Comparison of ENCODE assay signal across 22 cellular contexts in genomic region chr3:61715886-61716527, GRCh38.
DNase-seq lines count a peak whose midpoint lies in the region; ATAC-seq and TF ChIP-seq lines count a peak whose summit lies in the region.
"Had no signal": no experiment of that assay in that cellular context is flagged by ENCODE, and none has a peak within 500 bp of the region (broad histone marks: within the 10 kb centered on the region; RNA-seq: fewer than 3 reads in every experiment).

No MANE protein-coding gene starts in this region.

- peak; percentile 17 for DNase-seq in A673 (ENCODE audit: low spot score)
- DNase-seq in DMS79 (lab: John Stamatoyannopoulos, UW), result peak; percentile 4
- DNase-seq in NCI-H187 (lab: John Stamatoyannopoulos, UW), result peak; percentile 2 to 7
- no peak for DNase-seq in WTC11 (ENCODE audit: low spot score)
- DNase-seq in foreskin fibroblast, result no peak
- DNase-seq in brain microvascular endothelial cell, result no peak
- no peak for DNase-seq in CD8-positive, alpha-beta memory T cell
- no peak for DNase-seq in sigmoid colon
- DNase-seq: AML-193, GF-D8, MM.1S, NCI-H1105 treated with DMSO at 0.1 percent for 48 hours, NCI-H2029 treated with DMSO at 0.1 percent for 48 hours, NCI-H446, NCI-H526 treated with DMSO at 0.1 percent for 48 hours, OCI-M1, SHP77 had no signal

- H3K27me3 ChIP-seq in A673 (replicated peaks; ENCODE audit: insufficient read depth, low read depth, low read length, poor library complexity), result no peaks in the 10 kb centered on the region
- no peaks in the 10 kb centered on the region for H3K27me3 ChIP-seq in brain microvascular endothelial cell (replicated peaks)
- H3K27me3 ChIP-seq in CD8-positive, alpha-beta memory T cell (ENCODE audit: insufficient read depth, low read length, poor library complexity, severe bottlenecking), result no peaks in the 10 kb centered on the region
- no peaks in the 10 kb centered on the region for H3K27me3 ChIP-seq in sigmoid colon

- H3K4me1 ChIP-seq in A673 (ENCODE audit: insufficient read depth, low read length, poor library complexity, severe bottlenecking) (no peaks in the 10 kb centered on the region), sigmoid colon (peaks cover 0 to 26% (median 8%) of the 10 kb centered on the region in 4 donors)
- H3K4me1 ChIP-seq in CD8-positive, alpha-beta memory T cell (ENCODE audit: insufficient read depth, low read length), result no peaks in the 10 kb centered on the region

- H3K9me3 Mint-ChIP-seq in WTC11, result peaks cover 9% of the 10 kb centered on the region
- peaks cover 0 to 12% (median 6%) of the 10 kb centered on the region in 5 donors for H3K9me3 Mint-ChIP-seq in CD8-positive, alpha-beta memory T cell
- H3K9me3 Mint-ChIP-seq: T-helper 2 cell treated with Interferon-gamma antibody and Interleukin-4, amounts not matched to agents 5 μg/mL and 100 μg/mL, for 36 hours had no signal

- CTCF ChIA-PET in A673 (lab: Charles Lee), result no interaction called here
- CTCF ChIA-PET in WTC11 (lab: Charles Lee), result no interaction called here
- CTCF ChIA-PET in CD8-positive, alpha-beta memory T cell (lab: Charles Lee), result no interaction called here

- no peak for ATAC-seq in WTC11
- ATAC-seq: GM23338, HCT116 had no signal

- no peak for TF ChIP-seq POLR2A in sigmoid colon (IDR thresholded peaks at IDR 0.05)

- H3K9me3 ChIP-seq in A673 (ENCODE audit: low read depth, low read length, poor library complexity, severe bottlenecking), result no peaks in the 10 kb centered on the region
- H3K9me3 ChIP-seq in CD8-positive, alpha-beta memory T cell (ENCODE audit: low read length), result no peaks in the 10 kb centered on the region
- no peaks in the 10 kb centered on the region for H3K9me3 ChIP-seq in sigmoid colon

- H3K36me3 ChIP-seq in A673 (ENCODE audit: insufficient read depth, low read length, poor library complexity, severe bottlenecking) (no peaks in the 10 kb centered on the region), brain microvascular endothelial cell (replicated peaks) (no peaks in the 10 kb centered on the region), sigmoid colon (no peaks in the 10 kb centered on the region)
- H3K36me3 ChIP-seq in CD8-positive, alpha-beta memory T cell (ENCODE audit: insufficient read depth, low read length), result no peaks in the 10 kb centered on the region

- no peak overlapping the region for H3K4me3 Mint-ChIP-seq in WTC11
- H3K4me3 Mint-ChIP-seq in CD8-positive, alpha-beta memory T cell, result no peak overlapping the region
- H3K4me3 Mint-ChIP-seq: CD14-positive monocyte; GM23338; T-helper 2 cell treated with Interferon-gamma antibody and Interleukin-4, amounts not matched to agents 5 μg/mL and 100 μg/mL, for 36 hours had no signal

- BruUV-seq in A673 (replicated peaks; lab: Mats Ljungman, UMichigan), result no TSS peak

- in situ Hi-C loops in brain microvascular endothelial cell (cut with HindIII; ENCODE audit: low pct_ligation_motif_present, low sequenced_read_pairs), result no loop called here

- TF ChIP-seq EP300 in sigmoid colon (IDR thresholded peaks at IDR 0.05), result no peak

- intact Hi-C loops in A673 (cut with micrococcal nuclease; ENCODE audit: unreplicated experiment), result no loop called here
- intact Hi-C loops in sigmoid colon (cut with DNase I), result no loop called here

- peaks cover 75% of the 10 kb centered on the region for H3K4me1 Mint-ChIP-seq in WTC11
- no peaks in the 10 kb centered on the region for H3K4me1 Mint-ChIP-seq in CD8-positive, alpha-beta memory T cell
- H3K4me1 Mint-ChIP-seq: CD14-positive monocyte had no signal

- H3K36me3 Mint-ChIP-seq in WTC11, result peaks cover 8% of the 10 kb centered on the region
- no peaks in the 10 kb centered on the region for H3K36me3 Mint-ChIP-seq in CD8-positive, alpha-beta memory T cell
- H3K36me3 Mint-ChIP-seq: CD14-positive monocyte had no signal

- TF ChIP-seq CTCF in A673 (conservative IDR thresholded peaks at IDR 0.05; ENCODE audit: low read depth, low read length), result no peak
- no peak for TF ChIP-seq CTCF in WTC11 (IDR thresholded peaks at IDR 0.05)
- TF ChIP-seq CTCF in foreskin fibroblast (IDR thresholded peaks at IDR 0.05; ENCODE audit: low read depth, low read length), result no peak
- TF ChIP-seq CTCF in brain microvascular endothelial cell (IDR thresholded peaks at IDR 0.05; ENCODE audit: low read depth, low read length, missing control alignments), result no peak
- no peak for TF ChIP-seq CTCF in sigmoid colon (IDR thresholded peaks at IDR 0.05)

- POLR2A ChIA-PET in A673 (lab: Charles Lee; ENCODE audit: low non-redundant PET), result interaction anchor here (0.5 kb wide), 1 partner anchor 24 kb away, joined by 5 read pairs; no protein-coding TSS in a partner anchor
- POLR2A ChIA-PET in WTC11 (lab: Charles Lee), result interaction anchor here (0.5 kb wide), 1 partner anchor 154 kb away, joined by 3 read pairs; no protein-coding TSS in a partner anchor
- POLR2A ChIA-PET in CD8-positive, alpha-beta memory T cell (lab: Charles Lee), result no interaction called here

- H3K27ac Mint-ChIP-seq in WTC11, result peak overlapping the region; percentile 11
- H3K27ac Mint-ChIP-seq in CD8-positive, alpha-beta memory T cell, result no peak overlapping the region
- H3K27ac Mint-ChIP-seq: CD14-positive monocyte; T-helper 2 cell treated with Interferon-gamma antibody and Interleukin-4, amounts not matched to agents 5 μg/mL and 100 μg/mL, for 36 hours had no signal

- H3K4me3 ChIP-seq in A673 (ENCODE audit: low read depth, low read length, poor library complexity, severe bottlenecking) (no peak overlapping the region), foreskin fibroblast (ENCODE audit: low read depth in 1 of 2, low read length in 2 of 2) (no peak overlapping the region), brain microvascular endothelial cell (ENCODE audit: low read depth, low read length) (no peak overlapping the region), sigmoid colon (no peak overlapping the region)
- H3K4me3 ChIP-seq in CD8-positive, alpha-beta memory T cell (ENCODE audit: low read length), result no peak overlapping the region
- H3K4me3 ChIP-seq: GM23338, SK-N-MC had no signal

- no peak overlapping the region for H3K27ac ChIP-seq in A673 (ENCODE audit: low read depth, low read length, poor library complexity, severe bottlenecking)
- H3K27ac ChIP-seq in brain microvascular endothelial cell, result no peak overlapping the region
- H3K27ac ChIP-seq in CD8-positive, alpha-beta memory T cell (ENCODE audit: low read depth, low read length), result no peak overlapping the region
- no peak overlapping the region for H3K27ac ChIP-seq in sigmoid colon
- H3K27ac ChIP-seq: SK-N-MC had no signal

- H3K27me3 Mint-ChIP-seq in WTC11 (ENCODE audit: low read depth), result no peaks in the 10 kb centered on the region
- H3K27me3 Mint-ChIP-seq in CD8-positive, alpha-beta memory T cell, result no peaks in the 10 kb centered on the region

- 15 to 66% methylated on average over 4 of the region's 4 CpGs for WGBS in sigmoid colon, 2 donors

TF ChIP-seq in WTC11, 78 proteins besides CTCF, POLR2A, EP300 and RAD21 (continues in another document):
- no peak for TF ChIP-seq RORB (CRISPR knock-in tag; IDR thresholded peaks at IDR 0.05)
- TF ChIP-seq ZNF425 (CRISPR knock-in tag; conservative IDR thresholded peaks at IDR 0.05), result no peak
- TF ChIP-seq ARID4B (CRISPR knock-in tag; IDR thresholded peaks at IDR 0.05; ENCODE audit: borderline replicate concordance), result no peak

Comparison
In these comparisons a context has a peak if more than half of its experiments do, and no peak if none do; other contexts are left out.
1. DNase-seq: peak in A673 (single experiment), DMS79 (single experiment) and NCI-H187 (2 of 2); none in WTC11 (single experiment), foreskin fibroblast (0 of 2), brain microvascular endothelial cell (single experiment), CD8-positive, alpha-beta memory T cell (0 of 5) and sigmoid colon (single experiment).